In the genomic region with DNA sequence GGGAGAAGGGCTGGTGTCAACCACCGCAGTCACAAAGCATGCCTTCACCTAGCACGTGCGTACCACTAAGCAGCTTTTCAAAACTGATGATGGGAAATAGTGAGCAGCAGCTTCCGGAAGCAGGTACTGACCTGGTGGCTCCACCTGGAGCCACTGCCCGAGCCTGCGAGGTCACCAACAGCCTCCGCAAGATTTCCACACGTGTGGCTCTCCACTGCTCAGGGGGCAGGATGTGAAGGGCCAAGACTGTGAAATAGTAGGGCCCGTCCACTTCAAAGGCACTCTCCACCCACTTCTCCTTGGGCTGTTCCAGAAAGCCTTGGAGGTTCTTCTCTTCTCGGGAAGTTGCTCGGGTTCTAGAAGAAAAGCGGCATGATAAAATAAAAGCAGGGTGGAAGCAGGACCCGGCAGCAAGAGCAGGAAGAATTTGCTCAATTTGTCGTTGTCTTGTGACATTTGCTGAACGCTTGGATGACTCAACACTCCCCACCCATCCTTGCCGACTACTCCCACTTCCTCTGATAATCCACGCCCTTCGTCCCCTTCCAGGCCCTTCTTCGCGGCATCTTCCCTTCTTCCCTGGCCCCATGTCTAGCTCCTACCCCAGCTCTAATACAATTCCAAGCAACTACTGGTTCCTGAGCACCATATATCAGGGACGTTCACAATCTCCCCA, we compare ENCODE assay signal across 11 cellular contexts.
DNase-seq lines count a peak whose midpoint lies in the region; ATAC-seq and TF ChIP-seq lines count a peak whose summit lies in the region.
"Had no signal": no experiment of that assay in that cellular context is flagged by ENCODE, and none has a peak within 500 bp of the region (broad histone marks: within the 10 kb centered on the region; RNA-seq: fewer than 3 reads in every experiment).

No MANE protein-coding gene starts in this region.

- peak overlapping the region; percentile 91 to 97 (median 96) for H3K27ac Mint-ChIP-seq in CD14-positive monocyte
- H3K27ac Mint-ChIP-seq in activated CD8-positive, alpha-beta T cell treated with anti-CD3 and anti-CD28 coated beads for 36 hours: no peak overlapping the region

- peak overlapping the region; percentile 75 to 90 for H3K4me3 Mint-ChIP-seq in CD14-positive monocyte
- no peak overlapping the region for H3K4me3 Mint-ChIP-seq in activated CD8-positive, alpha-beta T cell treated with anti-CD3 and anti-CD28 coated beads for 36 hours

- TF ChIP-seq CTCF in CD14-positive monocyte (IDR thresholded peaks at IDR 0.05): no peak
- TF ChIP-seq CTCF in epithelial cell of esophagus (IDR thresholded peaks at IDR 0.05; ENCODE audit: insufficient read depth, low read depth, low read length, missing control alignments): no peak
- no peak for TF ChIP-seq CTCF in activated CD8-positive, alpha-beta T cell treated with anti-CD3 and anti-CD28 coated beads for 36 hours (IDR thresholded peaks at IDR 0.05)
- TF ChIP-seq CTCF in sigmoid colon (IDR thresholded peaks at IDR 0.05): no peak

- POLR2A ChIA-PET in activated CD8-positive, alpha-beta T cell treated with anti-CD3 and anti-CD28 coated beads for 36 hours (lab: Charles Lee): no interaction called here

- H3K36me3 ChIP-seq in mucosa of rectum (ENCODE audit: control insufficient read depth in 2 of 2, insufficient read depth in 2 of 2, low read length in 2 of 2) (peaks cover 90 to 94% of the 10 kb centered on the region in 2 donors), sigmoid colon (peaks cover 61 to 100% (median 95%) of the 10 kb centered on the region in 4 donors)

- 53 to 75% methylated on average over 21 of the region's 21 CpGs for WGBS in sigmoid colon, 2 donors

- no peak for TF ChIP-seq EP300 in sigmoid colon (IDR thresholded peaks at IDR 0.05)

- intact Hi-C loops in CD14-positive monocyte (cut with micrococcal nuclease) (loop anchor here (5.0 kb wide), 2 partner anchors 174 to 179 kb away; partner anchors contain the start of gene ALDH4A1 (in 1 of the 2)), posterior cingulate gyrus (cut with DNase I) (no loop called here), sigmoid colon (cut with DNase I) (no loop called here)
- intact Hi-C loops in activated CD8-positive, alpha-beta T cell treated with anti-CD3 and anti-CD28 coated beads for 36 hours (cut with micrococcal nuclease): no loop called here

- H3K27me3 ChIP-seq in mucosa of rectum (ENCODE audit: control insufficient read depth in 2 of 2, insufficient read depth in 2 of 2, low read length in 2 of 2): no peaks in the 10 kb centered on the region
- H3K27me3 ChIP-seq in sigmoid colon: no peaks in the 10 kb centered on the region

- TF ChIP-seq POLR2A in sigmoid colon (IDR thresholded peaks at IDR 0.05): no peak

- peak; percentile 74 for DNase-seq in CD14-positive monocyte (ENCODE audit: low spot score)
- DNase-seq in NOMO-1 (lab: John Stamatoyannopoulos, UW; ENCODE audit: unreplicated experiment in 2 of 2): peak; percentile 66 to 85
- DNase-seq in epithelial cell of esophagus (ENCODE audit: low read depth): peak; percentile 53
- DNase-seq in activated CD8-positive, alpha-beta T cell treated with anti-CD3 and anti-CD28 coated beads for 36 hours: no peak
- no peak for DNase-seq in posterior cingulate gyrus
- DNase-seq in sigmoid colon: no peak
- DNase-seq: activated CD4-positive, alpha-beta T cell treated with anti-CD3 and anti-CD28 coated beads for 48 hours; DND-41; NCI-H1105 treated with DMSO at 0.1 percent for 48 hours had no signal

- no peaks in the 10 kb centered on the region for H3K9me3 ChIP-seq in mucosa of rectum (ENCODE audit: control insufficient read depth in 2 of 2, low read length in 2 of 2)
- no peaks in the 10 kb centered on the region for H3K9me3 ChIP-seq in sigmoid colon

- peaks cover 9 to 30% of the 10 kb centered on the region in 2 donors for H3K4me1 ChIP-seq in mucosa of rectum (ENCODE audit: control insufficient read depth in 2 of 2, insufficient read depth in 2 of 2, low read length in 2 of 2)
- H3K4me1 ChIP-seq in sigmoid colon: no peaks in the 10 kb centered on the region

- peaks cover 0 to 3% (median 0%) of the 10 kb centered on the region in 7 donors for H3K9me3 Mint-ChIP-seq in CD14-positive monocyte
- no peaks in the 10 kb centered on the region for H3K9me3 Mint-ChIP-seq in activated CD8-positive, alpha-beta T cell treated with anti-CD3 and anti-CD28 coated beads for 36 hours

- peak overlapping the region in 1 of 2 donors; percentile 2 for H3K9ac ChIP-seq in mucosa of rectum (ENCODE audit: low read depth in 1 of 2, low read length in 2 of 2)

- H3K27ac ChIP-seq in mucosa of rectum (ENCODE audit: low read depth in 2 of 2, low read length in 2 of 2) (peak overlapping the region; percentile 27 to 44), sigmoid colon (peak overlapping the region in 2 of 4 donors; percentile 35 to 63)

- H3K4me3 ChIP-seq in epithelial cell of esophagus (ENCODE audit: low read length): no peak overlapping the region
- H3K4me3 ChIP-seq in mucosa of rectum (ENCODE audit: low read length in 2 of 2): no peak overlapping the region
- peak overlapping the region in 1 of 4 donors; percentile 9 for H3K4me3 ChIP-seq in sigmoid colon

- CTCF ChIA-PET in activated CD8-positive, alpha-beta T cell treated with anti-CD3 and anti-CD28 coated beads for 36 hours (lab: Charles Lee): interaction anchor here (1.8 kb wide), 1 partner anchor 174 kb away, joined by 4 read pairs; no protein-coding TSS in a partner anchor

- H3K27me3 Mint-ChIP-seq in CD14-positive monocyte (ENCODE audit: low read depth in 3 of 3): peaks cover 0 to 5% (median 0%) of the 10 kb centered on the region in 3 donors
- no peaks in the 10 kb centered on the region for H3K27me3 Mint-ChIP-seq in activated CD8-positive, alpha-beta T cell treated with anti-CD3 and anti-CD28 coated beads for 36 hours

- H3K36me3 Mint-ChIP-seq in CD14-positive monocyte: peaks cover 79 to 84% of the 10 kb centered on the region in 2 donors
- H3K36me3 Mint-ChIP-seq in activated CD8-positive, alpha-beta T cell treated with anti-CD3 and anti-CD28 coated beads for 36 hours (ENCODE audit: low read depth): peaks cover 73% of the 10 kb centered on the region

- peaks cover 43% of the 10 kb centered on the region for H3K4me1 Mint-ChIP-seq in CD14-positive monocyte
- peaks cover 1% of the 10 kb centered on the region for H3K4me1 Mint-ChIP-seq in activated CD8-positive, alpha-beta T cell treated with anti-CD3 and anti-CD28 coated beads for 36 hours (ENCODE audit: low read depth)

- no peak for ATAC-seq in activated CD8-positive, alpha-beta T cell treated with anti-CD3 and anti-CD28 coated beads for 36 hours
- ATAC-seq in GM21360 (IDR thresholded peaks at IDR 0.05; ENCODE audit: unreplicated experiment): no peak

Comparison
In these comparisons a context has a peak if more than half of its experiments do, and no peak if none do; other contexts are left out.
1. DNase-seq: peak in CD14-positive monocyte (single experiment), NOMO-1 (2 of 2) and epithelial cell of esophagus (single experiment); none in activated CD8-positive, alpha-beta T cell treated with anti-CD3 and anti-CD28 coated beads for 36 hours (single experiment), posterior cingulate gyrus (0 of 10) and sigmoid colon (single experiment).
2. intact Hi-C loops: an anchor here in CD14-positive monocyte (5.0 kb wide); none called in activated CD8-positive, alpha-beta T cell treated with anti-CD3 and anti-CD28 coated beads for 36 hours, posterior cingulate gyrus and sigmoid colon.